11 cellular contexts compared by ENCODE assay signal in the genomic region with DNA sequence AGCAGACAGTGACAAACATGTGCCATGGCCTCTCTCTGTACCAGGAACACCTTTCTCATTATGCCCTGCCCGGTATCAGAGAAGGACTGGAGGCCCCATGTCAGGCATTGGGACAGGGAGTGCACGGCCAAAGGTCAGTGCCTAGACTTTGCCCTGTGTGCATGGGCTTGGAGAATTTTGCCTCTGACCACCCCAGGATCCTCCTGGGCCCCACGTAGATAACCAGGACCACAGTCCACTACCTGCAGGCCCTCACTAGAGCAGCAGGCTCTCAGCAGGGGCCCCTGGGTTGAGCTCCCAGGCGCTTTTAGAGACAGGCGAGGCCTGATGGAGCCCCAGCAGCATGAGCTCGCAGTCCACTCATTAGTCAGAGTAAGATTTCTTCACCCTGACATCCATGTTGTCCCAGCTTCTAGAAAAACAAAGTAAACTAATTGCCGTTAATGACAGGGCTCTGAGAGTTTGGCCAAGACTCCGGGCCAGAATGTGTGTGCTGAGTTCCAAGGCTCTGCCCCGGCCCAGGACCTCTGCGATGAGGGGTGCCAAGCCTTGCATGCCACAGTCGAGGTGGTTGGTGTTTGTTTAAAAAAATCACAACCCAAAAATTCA. TPM values are rescaled to one million over a fixed set of nuclear protein-coding genes. Genes with fewer than 3 reads are reported as not detected.
DNase-seq lines count a peak whose midpoint lies in the region; ATAC-seq, FAIRE-seq and TF ChIP-seq lines count a peak whose summit lies in the region.
"Had no signal": no experiment of that assay in that cellular context is flagged by ENCODE, and none has a peak within 500 bp of the region (broad histone marks: within the 10 kb centered on the region; RNA-seq: fewer than 3 reads in every experiment).

No MANE protein-coding gene starts in this region.

- peaks cover 20% of the 10 kb centered on the region for H3K4me1 Mint-ChIP-seq in T-helper 2 cell treated with Interferon-gamma antibody and Interleukin-4, amounts not matched to agents 5 μg/mL and 100 μg/mL, for 36 hours (ENCODE audit: low read depth)

- H4K20me1 ChIP-seq in PC-9 (ENCODE audit: insufficient read depth) (peaks cover 25% of the 10 kb centered on the region), endothelial cell of umbilical vein (replicated peaks; ENCODE audit: control insufficient read depth, extremely low read depth, insufficient read depth, low read length) (no peaks in the 10 kb centered on the region)

- no peak overlapping the region for H3K4me3 ChIP-seq in PC-9
- no peak overlapping the region for H3K4me3 ChIP-seq in endothelial cell of umbilical vein (replicated peaks in 1 of 3; ENCODE audit: insufficient read depth in 1 of 3, low read depth in 1 of 3, low read length in 3 of 3)
- no peak overlapping the region for H3K4me3 ChIP-seq in muscle layer of colon (ENCODE audit: low read depth in 1 of 2, low read length in 2 of 2)
- no peak overlapping the region for H3K4me3 ChIP-seq in tibial artery
- H3K4me3 ChIP-seq: ovary had no signal

- BruUV-seq in PC-9 (replicated peaks; lab: Mats Ljungman, UMichigan) (TSS peak; percentile 2), endothelial cell of umbilical vein (replicated peaks; lab: Mats Ljungman, UMichigan) (TSS peak; percentile 11)

- no peak for ATAC-seq in SK-N-SH treated with all-trans-retinoic acid at 6 μM for 48 hours
- ATAC-seq: activated T-helper 17 cell treated with anti-CD3 and anti-CD28 coated beads, Interleukin-2, amount 50 U/mL, for 72 hours had no signal

- intact Hi-C loops in PC-9 (cut with micrococcal nuclease; ENCODE audit: unreplicated experiment), result no loop called here
- intact Hi-C loops in endothelial cell of umbilical vein (cut with micrococcal nuclease), result loop anchor here (10.0 kb wide), 1 partner anchor 297 kb away; a partner anchor contains a TSS
- intact Hi-C loops in tibial artery (cut with DNase I; ENCODE audit: low total_unique reads), result no loop called here

- FAIRE-seq in endothelial cell of umbilical vein (lab: Jason Lieb, UNC), result no peak
- FAIRE-seq in D721Med (lab: Jason Lieb, UNC), result no peak

- no peak overlapping the region for H2AFZ ChIP-seq in PC-9
- H2AFZ ChIP-seq in endothelial cell of umbilical vein (ENCODE audit: low read depth, low read length), result no peak overlapping the region

- POLR2A ChIA-PET in PC-9 (lab: Charles Lee; ENCODE audit: unreplicated experiment) (no interaction called here), endothelial cell of umbilical vein (lab: Charles Lee) (no interaction called here)

- H3K9me3 Mint-ChIP-seq in T-helper 2 cell treated with Interferon-gamma antibody and Interleukin-4, amounts not matched to agents 5 μg/mL and 100 μg/mL, for 36 hours, result no peaks in the 10 kb centered on the region
- H3K9me3 Mint-ChIP-seq: activated T-helper 17 cell treated with anti-CD3 and anti-CD28 coated beads, Interleukin-2, amount 50 U/mL, for 72 hours; dendritic cell treated with granulocyte-macrophage colony-stimulating factor and Interleukin-4, amounts not matched to agents 40 ng/mL and 50 ng/mL, for 4 days had no signal

- H3K36me3 ChIP-seq in PC-9 (ENCODE audit: low read depth) (peaks cover 52% of the 10 kb centered on the region), endothelial cell of umbilical vein (ENCODE audit: control insufficient read depth in 2 of 2, extremely low read depth in 1 of 2, insufficient read depth in 2 of 2, low read length in 2 of 2) (peaks cover 14 to 58% of the 10 kb centered on the region in 2 experiments), muscle layer of colon (ENCODE audit: insufficient read depth, low read length) (peaks cover 67% of the 10 kb centered on the region), tibial artery (peaks cover 50 to 75% (median 68%) of the 10 kb centered on the region in 3 donors)
- H3K36me3 ChIP-seq: ovary had no signal

- H3K4me2 ChIP-seq in PC-9, result no peak overlapping the region
- no peak overlapping the region for H3K4me2 ChIP-seq in endothelial cell of umbilical vein (ENCODE audit: insufficient read depth, low read length)

- H3K4me1 ChIP-seq in PC-9 (replicated peaks; ENCODE audit: insufficient read depth) (peaks cover 8% of the 10 kb centered on the region), endothelial cell of umbilical vein (ENCODE audit: control insufficient read depth, extremely low read depth, insufficient read depth, low read length) (peaks cover 9% of the 10 kb centered on the region), muscle layer of colon (ENCODE audit: insufficient read depth, low read length) (peaks cover 32% of the 10 kb centered on the region), tibial artery (peaks cover 4 to 100% (median 91%) of the 10 kb centered on the region in 4 donors)

- H3K9me1 ChIP-seq in endothelial cell of umbilical vein (replicated peaks; ENCODE audit: control insufficient read depth, extremely low read depth, insufficient read depth, low read length), result no peaks in the 10 kb centered on the region

- TF ChIP-seq POLR2A in endothelial cell of umbilical vein (IDR thresholded peaks at IDR 0.05; ENCODE audit: low read depth, low read length), result no peak

- no peak overlapping the region for H3K27ac Mint-ChIP-seq in T-helper 2 cell treated with Interferon-gamma antibody and Interleukin-4, amounts not matched to agents 5 μg/mL and 100 μg/mL, for 36 hours
- H3K27ac Mint-ChIP-seq: activated T-helper 17 cell treated with anti-CD3 and anti-CD28 coated beads, Interleukin-2, amount 50 U/mL, for 72 hours; dendritic cell treated with granulocyte-macrophage colony-stimulating factor and Interleukin-4, amounts not matched to agents 40 ng/mL and 50 ng/mL, for 4 days had no signal

- H3K27ac ChIP-seq in PC-9 (0 out of 2 replicates have a peak overlapping the region, but pooled peaks have one; percentile 9), endothelial cell of umbilical vein (ENCODE audit: insufficient read depth, low read depth, low read length) (no peak overlapping the region), muscle layer of colon (ENCODE audit: low read depth, low read length) (peak overlapping the region; percentile 67), tibial artery (peak overlapping the region; percentile 91 to 94)

- H3K9me3 ChIP-seq in PC-9 (ENCODE audit: insufficient read depth, low read depth) (no peaks in the 10 kb centered on the region), endothelial cell of umbilical vein (replicated peaks; ENCODE audit: control insufficient read depth, insufficient read depth, low read length) (no peaks in the 10 kb centered on the region), muscle layer of colon (ENCODE audit: low read length) (no peaks in the 10 kb centered on the region), tibial artery (no peaks in the 10 kb centered on the region)
- H3K9me3 ChIP-seq: ovary had no signal

- DNase-seq in PC-9 (no peak), endothelial cell of umbilical vein (ENCODE audit: low read depth, low spot score) (no peak), tibial artery (peak; percentile 41 to 84), D721Med (ENCODE audit: insufficient read length, low spot score) (no peak)
- DNase-seq in T-helper 2 cell treated with Interferon-gamma antibody and Interleukin-4, amounts not matched to agents 5 μg/mL and 100 μg/mL, for 36 hours (ENCODE audit: low spot score), result no peak
- DNase-seq: DND-41 had no signal

- H3K27me3 ChIP-seq in PC-9 (ENCODE audit: insufficient read depth, low read depth), result no peaks in the 10 kb centered on the region
- no peaks in the 10 kb centered on the region for H3K27me3 ChIP-seq in endothelial cell of umbilical vein (ENCODE audit: control insufficient read depth in 2 of 2, insufficient read depth in 2 of 2, low read length in 2 of 2)
- no peaks in the 10 kb centered on the region for H3K27me3 ChIP-seq in muscle layer of colon (ENCODE audit: control insufficient read depth in 1 of 2, insufficient read depth in 2 of 2, low read length in 2 of 2)
- H3K27me3 ChIP-seq in tibial artery, result no peaks in the 10 kb centered on the region
- H3K27me3 ChIP-seq: ovary had no signal

- CTCF ChIA-PET in PC-9 (lab: Charles Lee), result no interaction called here
- CTCF ChIA-PET in endothelial cell of umbilical vein (lab: Charles Lee), result interaction anchor here (2.1 kb wide), 1 partner anchor 67 kb away, joined by 10 read pairs; no protein-coding TSS in a partner anchor

- H3K79me2 ChIP-seq in PC-9 (ENCODE audit: low read depth) (peaks cover 86% of the 10 kb centered on the region), endothelial cell of umbilical vein (ENCODE audit: control insufficient read depth, insufficient read depth, low read length) (peaks cover 58% of the 10 kb centered on the region)

- dilution Hi-C loops in endothelial cell of umbilical vein (cut with MboI; ENCODE audit: extremely low pct_ligation_motif_present, low sequenced_read_pairs), result no loop called here

- H3F3A ChIP-seq in PC-9 (ENCODE audit: insufficient read depth, low read depth), result peaks cover 58% of the 10 kb centered on the region

- H3K9ac ChIP-seq in endothelial cell of umbilical vein (replicated peaks; ENCODE audit: extremely low read depth, insufficient read depth, low read length) (no peak overlapping the region), muscle layer of colon (ENCODE audit: low read length) (no peak overlapping the region)

- H3K4me3 Mint-ChIP-seq in T-helper 2 cell treated with Interferon-gamma antibody and Interleukin-4, amounts not matched to agents 5 μg/mL and 100 μg/mL, for 36 hours, result no peak overlapping the region
- H3K4me3 Mint-ChIP-seq: activated T-helper 17 cell treated with anti-CD3 and anti-CD28 coated beads, Interleukin-2, amount 50 U/mL, for 72 hours; dendritic cell treated with granulocyte-macrophage colony-stimulating factor and Interleukin-4, amounts not matched to agents 40 ng/mL and 50 ng/mL, for 4 days had no signal

- H3K9me2 ChIP-seq in PC-9 (ENCODE audit: insufficient read depth), result no peaks in the 10 kb centered on the region

- TF ChIP-seq CTCF in PC-9 (conservative IDR thresholded peaks at IDR 0.05) (no peak), endothelial cell of umbilical vein (IDR thresholded peaks at IDR 0.05; ENCODE audit: extremely low read depth in 1 of 2, insufficient read depth in 1 of 2, low read depth in 1 of 2, low read length in 2 of 2) (no peak), tibial artery (IDR thresholded peaks at IDR 0.05) (no peak), D721Med (IDR thresholded peaks at IDR 0.05; ENCODE audit: insufficient read depth, missing control alignments) (no peak)

- H3K27me3 Mint-ChIP-seq in T-helper 2 cell treated with Interferon-gamma antibody and Interleukin-4, amounts not matched to agents 5 μg/mL and 100 μg/mL, for 36 hours (ENCODE audit: low read depth), result no peaks in the 10 kb centered on the region
- H3K27me3 Mint-ChIP-seq: activated T-helper 17 cell treated with anti-CD3 and anti-CD28 coated beads, Interleukin-2, amount 50 U/mL, for 72 hours; dendritic cell treated with granulocyte-macrophage colony-stimulating factor and Interleukin-4, amounts not matched to agents 40 ng/mL and 50 ng/mL, for 4 days had no signal

- H3K36me3 Mint-ChIP-seq in T-helper 2 cell treated with Interferon-gamma antibody and Interleukin-4, amounts not matched to agents 5 μg/mL and 100 μg/mL, for 36 hours (ENCODE audit: low read depth), result peaks cover 41% of the 10 kb centered on the region

RNA-seq across cellular contexts. Expression of a gene that starts 42.7 kb away (rescaled TPM):
- total RNA-seq in PC-9 (2021), result 38.4 and 43.9 TPM in 2 replicates
- not detected in 2 replicates for total RNA-seq in endothelial cell of umbilical vein
- polyA plus RNA-seq in endothelial cell of umbilical vein, result 0.35 and 0.45 TPM in 2 replicates
- polyA plus RNA-seq in endothelial cell of umbilical vein (2011; cell fraction: cytosol; rRNA removed), result 0.18 and 0.23 TPM in 2 replicates
- 1.5 and 5.0 TPM in 2 replicates for polyA plus RNA-seq in endothelial cell of umbilical vein (2011; cell fraction: nucleus; rRNA removed)
- polyA plus RNA-seq in endothelial cell of umbilical vein (2012), result 0.11 and 0.65 TPM in 2 replicates
- polyA minus RNA-seq in endothelial cell of umbilical vein, result 0.19 and 0.32 TPM in 2 replicates
- not detected for polyA minus RNA-seq in endothelial cell of umbilical vein (2011; cell fraction: cytosol; rRNA and poly(A)+ RNA removed)
- polyA minus RNA-seq in endothelial cell of umbilical vein (2011; cell fraction: nucleus; rRNA and poly(A)+ RNA removed), result not detected in 2 replicates

RNA-seq across cellular contexts. Expression of a gene that starts 54.1 kb away (rescaled TPM):
- total RNA-seq in PC-9 (2021) (1,066 and 1,233 TPM in 2 replicates), endothelial cell of umbilical vein (693 and 748 TPM in 2 replicates)
- 313 and 329 TPM in 2 replicates for polyA plus RNA-seq in endothelial cell of umbilical vein
- polyA plus RNA-seq in endothelial cell of umbilical vein (2011; cell fraction: cytosol; rRNA removed), result 293 and 306 TPM in 2 replicates
- 829 and 939 TPM in 2 replicates for polyA plus RNA-seq in endothelial cell of umbilical vein (2011; cell fraction: nucleus; rRNA removed)
- 615 and 712 TPM in 2 replicates for polyA plus RNA-seq in endothelial cell of umbilical vein (2012)
- polyA minus RNA-seq in endothelial cell of umbilical vein, result 461 and 482 TPM in 2 replicates
- 78.8 TPM for polyA minus RNA-seq in endothelial cell of umbilical vein (2011; cell fraction: cytosol; rRNA and poly(A)+ RNA removed)
- 238 and 273 TPM in 2 replicates for polyA minus RNA-seq in endothelial cell of umbilical vein (2011; cell fraction: nucleus; rRNA and poly(A)+ RNA removed)

Comparison
In these comparisons a context has a peak if more than half of its experiments do, and no peak if none do; other contexts are left out.
1. DNase-seq: peak in tibial artery (2 of 2); none in PC-9 (0 of 2), endothelial cell of umbilical vein (single experiment), T-helper 2 cell treated with Interferon-gamma antibody and Interleukin-4, amounts not matched to agents 5 μg/mL and 100 μg/mL, for 36 hours (single experiment) and D721Med (single experiment).
2. RNA of a gene that starts 42.7 kb away (total RNA-seq): 38.4 to 43.9 TPM in PC-9; not detected in endothelial cell of umbilical vein; every median in the first group is over 10 times any median in the second.